In genomic region chr16:30065943-30066881, GRCh38 we compare ENCODE assay signal across 7 cellular contexts. TPM values are rescaled to one million over a fixed set of nuclear protein-coding genes. Genes with fewer than 3 reads are reported as not detected.
DNase-seq lines count a peak whose midpoint lies in the region; ATAC-seq, FAIRE-seq and TF ChIP-seq lines count a peak whose summit lies in the region.

No MANE protein-coding gene starts in this region.

- in situ Hi-C loops in K562 (cut with MboI) = no loop called here

- H3K9ac ChIP-seq in OCI-LY1 (ENCODE audit: low read length) (peak overlapping the region; percentile 76), K562 (ENCODE audit: insufficient read depth in 1 of 2, low read depth in 2 of 2, low read length in 2 of 2) (peak overlapping the region; percentile 93 to 98)

- CTCF ChIA-PET in K562 (lab: Yijun Ruan, JAX; ENCODE audit: low intra/inter-chr PET ratio) = no interaction called here

- peak overlapping the region; percentile 78 for H3K4me3 ChIP-seq in OCI-LY1 (ENCODE audit: low read depth, low read length, poor library complexity, severe bottlenecking)
- peak overlapping the region; percentile 88 for H3K4me3 ChIP-seq in K562

- H4K20me1 ChIP-seq in OCI-LY1 (ENCODE audit: insufficient read depth, low read length) (no peaks in the 10 kb centered on the region), K562 (replicated peaks; ENCODE audit: control insufficient read depth, insufficient read depth, low read length) (peaks cover 46% of the 10 kb centered on the region)

- H3K4me2 ChIP-seq in OCI-LY1 (ENCODE audit: low read length) (peak overlapping the region; percentile 88), K562 (ENCODE audit: insufficient read depth, low read length) (peak overlapping the region; percentile 99)

- no peak; the same call in 1 of the 2 replicates for TF ChIP-seq EP300 in K562 (IDR thresholded peaks at IDR 0.05; ENCODE audit: low read length)

- H3K27me3 ChIP-seq in OCI-LY1 (ENCODE audit: insufficient read depth, low read length) (no peaks in the 10 kb centered on the region), K562 (ENCODE audit: control insufficient read depth in 2 of 2, insufficient read depth in 2 of 2, low read length in 2 of 2) (no peaks in the 10 kb centered on the region), layer of hippocampus (ENCODE audit: control insufficient read depth, insufficient read depth, low read length) (no peaks in the 10 kb centered on the region)

- H3K27ac ChIP-seq in OCI-LY1 (ENCODE audit: low read depth, low read length, poor library complexity, severe bottlenecking) (peak overlapping the region; percentile 72), K562 (ENCODE audit: extremely low read depth, low read depth, low read length) (peak overlapping the region; percentile 99), layer of hippocampus (ENCODE audit: low read depth, low read length) (peak overlapping the region; percentile 100)

- POLR2A ChIA-PET in K562 (lab: Yijun Ruan, JAX) = interaction anchor here (0.7 to 2.7 kb wide), 17 partner anchors 8 to 262 kb away, joined by 3 to 29 read pairs (median 5); partner anchors contain the start of genes PPP4C, PRRT2 and TBX6

- ATAC-seq in GM21528 (IDR thresholded peaks at IDR 0.05; ENCODE audit: low FRiP score, unreplicated experiment) (peak; percentile 0), K562 (peak; percentile 30)

- WGBS in K562 (ENCODE audit: insufficient coverage, low coverage, missing lambda C conversion rate) = under 1% methylated on average over 34 of the region's 48 CpGs

- no peak for TF ChIP-seq RAD21 in K562 (CRISPR knock-in tag; conservative IDR thresholded peaks at IDR 0.05 in 1 of 2, IDR thresholded peaks at IDR 0.05 in 1 of 2)

- TF ChIP-seq CTCF in OCI-LY1 (IDR thresholded peaks at IDR 0.05; ENCODE audit: low read length) (no peak), K562 (IDR thresholded peaks at IDR 0.05 in 2 of 3, conservative IDR thresholded peaks at IDR 0.05 in 1 of 3; ENCODE audit: insufficient read depth in 2 of 3, low read depth in 1 of 3, low read length in 3 of 3) (no peak)

- H3K9me1 ChIP-seq in K562 (ENCODE audit: control insufficient read depth, insufficient read depth, low read length) = peaks cover 17% of the 10 kb centered on the region

- H3K36me3 ChIP-seq in OCI-LY1 (ENCODE audit: insufficient read depth, low read length) = peaks cover 54% of the 10 kb centered on the region
- H3K36me3 ChIP-seq in K562 (ENCODE audit: control insufficient read depth, insufficient read depth, low read length) = peaks cover 51% of the 10 kb centered on the region

- no peak overlapping the region for H2AFZ ChIP-seq in OCI-LY1 (ENCODE audit: low read length)
- no peak overlapping the region; the same call in 1 of the 2 replicates for H2AFZ ChIP-seq in K562 (ENCODE audit: low read depth, low read length)

- no peaks in the 10 kb centered on the region for H3F3A ChIP-seq in OCI-LY1 (ENCODE audit: insufficient read depth, low read length)

- peaks cover 13% of the 10 kb centered on the region for H3K79me2 ChIP-seq in OCI-LY1 (ENCODE audit: insufficient read depth, low read length)
- peaks cover 77% of the 10 kb centered on the region for H3K79me2 ChIP-seq in K562 (ENCODE audit: control insufficient read depth, insufficient read depth, low read length)

- TF ChIP-seq POLR2A in K562 (conservative IDR thresholded peaks at IDR 0.05) = no peak; the same call in none of the 2 replicates

- BruUV-seq in K562 (replicated peaks; lab: Mats Ljungman, UMichigan) = TSS peak; percentile 44

- DNase-seq in K562 (ENCODE audit: extremely low read depth in 1 of 4, low spot score in 3 of 4) (peak; percentile 64 to 79 (median 74)), HT-29 (ENCODE audit: low spot score) (no peak), retina (no peak)
- peak; percentile 69 for DNase-seq in stimulated activated CD8-positive, alpha-beta memory T cell treated with anti-CD3 and anti-CD28 coated beads, Interleukin-4, amount 100 ng/mL, for 48 hours

- FAIRE-seq in K562 (lab: Jason Lieb, UNC) = no peak

- H3K9me3 ChIP-seq in OCI-LY1 (ENCODE audit: low read length) (no peaks in the 10 kb centered on the region), K562 (replicated peaks; ENCODE audit: control insufficient read depth, insufficient read depth, low read depth, low read length) (no peaks in the 10 kb centered on the region)

- H3K9me2 ChIP-seq in OCI-LY1 (ENCODE audit: low read depth, low read length) = no peaks in the 10 kb centered on the region

- intact Hi-C loops in K562 (cut with micrococcal nuclease) = loop anchor here (10.0 kb wide), 2 partner anchors 309 to 589 kb away; partner anchors contain the start of genes FBRS, MYL11, PRR14 and TBC1D10B

- H3K4me1 ChIP-seq in OCI-LY1 (ENCODE audit: insufficient read depth, low read length, severe bottlenecking) (peaks cover 55% of the 10 kb centered on the region), K562 (replicated peaks in 1 of 2; ENCODE audit: control insufficient read depth in 2 of 2, insufficient read depth in 2 of 2, low read length in 2 of 2) (peaks cover 46 to 59% of the 10 kb centered on the region in 2 experiments)

RNA-seq across cellular contexts. Expression of gene ALDOA, which starts 0.7 kb away (rescaled TPM):
- total RNA-seq in K562 (2011; cell fraction: chromatin; rRNA removed; ENCODE audit: low replicate concordance) = 353 and 782 TPM in 2 replicates
- 1,073 and 1,081 TPM in 2 replicates for total RNA-seq in K562 (2011; cell fraction: nucleolus; rRNA removed)
- total RNA-seq in K562 (2011; cell fraction: nucleoplasm; rRNA removed) = 670 and 734 TPM in 2 replicates
- total RNA-seq in K562 (2014; rRNA removed) (1,524 and 2,127 TPM in 2 replicates), K562 (2014; rRNA removed; fragmentation: Illumina TruSeq; extraction: Trizol) (349 and 485 TPM in 2 replicates), K562 (2015; rRNA removed; fragmentation: Illumina TruSeq; extraction: Trizol) (1,293 TPM in 2 replicates), K562 (2021) (2,182 and 2,224 TPM in 2 replicates)
- polyA plus RNA-seq in K562 (2011; rRNA removed) (1,608 and 2,690 TPM in 2 replicates), K562 (2014; fragmentation: Illumina TruSeq; extraction: Trizol) (1,472 and 2,010 TPM in 2 replicates), K562 (2014; fragmentation: Nextera tagmentation; extraction: Ambion mirVana) (100 to 1,000 TPM; 311 to 650 TPM), K562 (2014; rRNA removed) (1,079 and 1,272 TPM in 2 replicates)
- 3,531 and 4,006 TPM in 2 replicates for polyA plus RNA-seq in K562 (2011; cell fraction: cytosol; rRNA removed)
- 1,789 and 1,816 TPM in 2 replicates for polyA plus RNA-seq in K562 (2011; cell fraction: nucleus; rRNA removed)
- polyA plus RNA-seq in K562 (2012) = 2,117 and 3,116 TPM in 2 replicates
- polyA minus RNA-seq in K562 (2011; rRNA and poly(A)+ RNA removed) = 1,182 and 1,195 TPM in 2 replicates
- 2,149 and 3,513 TPM in 2 replicates for polyA minus RNA-seq in K562 (2011; cell fraction: cytosol; rRNA and poly(A)+ RNA removed)
- polyA minus RNA-seq in K562 (2011; cell fraction: nucleus; rRNA and poly(A)+ RNA removed) = 407 and 747 TPM in 2 replicates
- total RNA-seq in HT-29 (2014; rRNA removed; shearing (Covaris generic)) = 1,983 and 2,051 TPM in 2 replicates

RNA-seq across cellular contexts. Expression of gene PPP4C, which starts 9.6 kb away (rescaled TPM):
- 46.3 and 109 TPM in 2 replicates for total RNA-seq in K562 (2011; cell fraction: chromatin; rRNA removed; ENCODE audit: low replicate concordance)
- total RNA-seq in K562 (2011; cell fraction: nucleolus; rRNA removed) = 90.3 and 97.7 TPM in 2 replicates
- 76.9 and 90.5 TPM in 2 replicates for total RNA-seq in K562 (2011; cell fraction: nucleoplasm; rRNA removed)
- 131 and 171 TPM in 2 replicates for total RNA-seq in K562 (2014; rRNA removed)
- total RNA-seq in K562 (2014; rRNA removed; fragmentation: Illumina TruSeq; extraction: Trizol) = 38.9 and 59.9 TPM in 2 replicates
- 107 and 115 TPM in 2 replicates for total RNA-seq in K562 (2015; rRNA removed; fragmentation: Illumina TruSeq; extraction: Trizol)
- total RNA-seq in K562 (2021) = 158 TPM in 2 replicates
- polyA plus RNA-seq in K562 (2011; rRNA removed) = 153 and 187 TPM in 2 replicates
- polyA plus RNA-seq in K562 (2011; cell fraction: cytosol; rRNA removed) = 311 and 402 TPM in 2 replicates
- 149 and 168 TPM in 2 replicates for polyA plus RNA-seq in K562 (2011; cell fraction: nucleus; rRNA removed)
- polyA plus RNA-seq in K562 (2012) = 161 and 166 TPM in 2 replicates
- polyA plus RNA-seq in K562 (2014; fragmentation: Illumina TruSeq; extraction: Trizol) = 138 and 157 TPM in 2 replicates
- 10 to 100 TPM in 1 of 2 experiments, 1 to 10 TPM in 1; 3.5 to 10.7 TPM for polyA plus RNA-seq in K562 (2014; fragmentation: Nextera tagmentation; extraction: Ambion mirVana)
- 183 TPM in 2 replicates for polyA plus RNA-seq in K562 (2014; rRNA removed)
- 162 and 295 TPM in 2 replicates for polyA minus RNA-seq in K562 (2011; rRNA and poly(A)+ RNA removed)
- polyA minus RNA-seq in K562 (2011; cell fraction: cytosol; rRNA and poly(A)+ RNA removed) = 136 and 139 TPM in 2 replicates
- 23.2 and 36.2 TPM in 2 replicates for polyA minus RNA-seq in K562 (2011; cell fraction: nucleus; rRNA and poly(A)+ RNA removed)
- 215 and 226 TPM in 2 replicates for total RNA-seq in HT-29 (2014; rRNA removed; shearing (Covaris generic))

RNA-seq across cellular contexts. Expression of gene TBX6, which starts 25.5 kb away (rescaled TPM):
- total RNA-seq in K562 (2011; cell fraction: chromatin; rRNA removed; ENCODE audit: low replicate concordance) = 0.55 and 0.69 TPM in 2 replicates
- 1.1 and 1.2 TPM in 2 replicates for total RNA-seq in K562 (2011; cell fraction: nucleolus; rRNA removed)
- 0.73 and 1.1 TPM in 2 replicates for total RNA-seq in K562 (2011; cell fraction: nucleoplasm; rRNA removed)
- 0.09 and 0.73 TPM in 2 replicates for total RNA-seq in K562 (2014; rRNA removed)
- total RNA-seq in K562 (2014; rRNA removed; fragmentation: Illumina TruSeq; extraction: Trizol) = 0.11 TPM in 1 of 2 replicates, not detected in the other
- total RNA-seq in K562 (2015; rRNA removed; fragmentation: Illumina TruSeq; extraction: Trizol) = 0.07 and 0.23 TPM in 2 replicates
- total RNA-seq in K562 (2021) = 0.18 and 0.51 TPM in 2 replicates
- 0.07 and 0.16 TPM in 2 replicates for polyA plus RNA-seq in K562 (2011; rRNA removed)
- 0.10 and 0.18 TPM in 2 replicates for polyA plus RNA-seq in K562 (2011; cell fraction: cytosol; rRNA removed)
- 0.88 and 0.97 TPM in 2 replicates for polyA plus RNA-seq in K562 (2011; cell fraction: nucleus; rRNA removed)
- polyA plus RNA-seq in K562 (2012) = 0.22 and 0.51 TPM in 2 replicates
- polyA plus RNA-seq in K562 (2014; fragmentation: Illumina TruSeq; extraction: Trizol) = 0.30 and 0.31 TPM in 2 replicates
- not detected for polyA plus RNA-seq in K562 (2014; fragmentation: Nextera tagmentation; extraction: Ambion mirVana)
- polyA plus RNA-seq in K562 (2014; rRNA removed) = 0.51 and 0.58 TPM in 2 replicates
- not detected in 2 replicates for polyA minus RNA-seq in K562 (2011; rRNA and poly(A)+ RNA removed)
- polyA minus RNA-seq in K562 (2011; cell fraction: cytosol; rRNA and poly(A)+ RNA removed) = not detected in 2 replicates
- polyA minus RNA-seq in K562 (2011; cell fraction: nucleus; rRNA and poly(A)+ RNA removed) = 0.22 and 0.54 TPM in 2 replicates
- 2.5 and 3.5 TPM in 2 replicates for total RNA-seq in HT-29 (2014; rRNA removed; shearing (Covaris generic))

RNA-seq across cellular contexts. Expression of gene YPEL3, which starts 29.8 kb away (rescaled TPM):
- 14.3 and 26.4 TPM in 2 replicates for total RNA-seq in K562 (2011; cell fraction: chromatin; rRNA removed; ENCODE audit: low replicate concordance)
- total RNA-seq in K562 (2011; cell fraction: nucleolus; rRNA removed) = 14.2 and 18.0 TPM in 2 replicates
- total RNA-seq in K562 (2011; cell fraction: nucleoplasm; rRNA removed) = 21.4 and 28.6 TPM in 2 replicates
- total RNA-seq in K562 (2014; rRNA removed) (3.0 and 4.6 TPM in 2 replicates), K562 (2014; rRNA removed; fragmentation: Illumina TruSeq; extraction: Trizol) (1.0 and 1.8 TPM in 2 replicates), K562 (2015; rRNA removed; fragmentation: Illumina TruSeq; extraction: Trizol) (1.1 and 1.3 TPM in 2 replicates), K562 (2021) (5.7 and 6.7 TPM in 2 replicates)
- polyA plus RNA-seq in K562 (2011; rRNA removed) (3.9 and 6.8 TPM in 2 replicates), K562 (2014; fragmentation: Illumina TruSeq; extraction: Trizol) (2.9 and 4.4 TPM in 2 replicates), K562 (2014; fragmentation: Nextera tagmentation; extraction: Ambion mirVana) (under 1 TPM; 0.41 to 0.42 TPM), K562 (2014; rRNA removed) (8.6 and 15.0 TPM in 2 replicates)
- 7.5 and 14.0 TPM in 2 replicates for polyA plus RNA-seq in K562 (2011; cell fraction: cytosol; rRNA removed)
- 18.2 and 22.9 TPM in 2 replicates for polyA plus RNA-seq in K562 (2011; cell fraction: nucleus; rRNA removed)
- 12.5 and 45.8 TPM in 2 replicates for polyA plus RNA-seq in K562 (2012)
- polyA minus RNA-seq in K562 (2011; rRNA and poly(A)+ RNA removed) = 1.0 and 1.5 TPM in 2 replicates
- 1.8 and 2.3 TPM in 2 replicates for polyA minus RNA-seq in K562 (2011; cell fraction: cytosol; rRNA and poly(A)+ RNA removed)
- 2.4 and 4.3 TPM in 2 replicates for polyA minus RNA-seq in K562 (2011; cell fraction: nucleus; rRNA and poly(A)+ RNA removed)
- total RNA-seq in HT-29 (2014; rRNA removed; shearing (Covaris generic)) = 14.3 and 16.2 TPM in 2 replicates

RNA-seq across cellular contexts. Expression of gene TLCD3B, which starts 35.1 kb away (rescaled TPM):
- total RNA-seq in K562 (2011; cell fraction: chromatin; rRNA removed; ENCODE audit: low replicate concordance) = 0.35 and 1.1 TPM in 2 replicates
- 0.67 and 0.92 TPM in 2 replicates for total RNA-seq in K562 (2011; cell fraction: nucleolus; rRNA removed)
- 0.66 and 0.76 TPM in 2 replicates for total RNA-seq in K562 (2011; cell fraction: nucleoplasm; rRNA removed)
- total RNA-seq in K562 (2014; rRNA removed) = 0.08 and 0.23 TPM in 2 replicates
- total RNA-seq in K562 (2014; rRNA removed; fragmentation: Illumina TruSeq; extraction: Trizol) = not detected in 2 replicates
- 0.19 TPM in 1 of 2 replicates, not detected in the other for total RNA-seq in K562 (2015; rRNA removed; fragmentation: Illumina TruSeq; extraction: Trizol)
- total RNA-seq in K562 (2021) = 0.20 and 0.22 TPM in 2 replicates
- polyA plus RNA-seq in K562 (2011; rRNA removed) = 0.10 and 0.84 TPM in 2 replicates
- polyA plus RNA-seq in K562 (2011; cell fraction: cytosol; rRNA removed) = 0.30 and 0.63 TPM in 2 replicates
- 1.3 and 1.8 TPM in 2 replicates for polyA plus RNA-seq in K562 (2011; cell fraction: nucleus; rRNA removed)
- polyA plus RNA-seq in K562 (2012) = 0.40 and 1.6 TPM in 2 replicates
- polyA plus RNA-seq in K562 (2014; fragmentation: Illumina TruSeq; extraction: Trizol) = 0.47 and 0.52 TPM in 2 replicates
- polyA plus RNA-seq in K562 (2014; fragmentation: Nextera tagmentation; extraction: Ambion mirVana) = not detected
- polyA plus RNA-seq in K562 (2014; rRNA removed) = 0.24 and 0.43 TPM in 2 replicates
- 0.33 TPM in 1 of 2 replicates, not detected in the other for polyA minus RNA-seq in K562 (2011; rRNA and poly(A)+ RNA removed)
- polyA minus RNA-seq in K562 (2011; cell fraction: cytosol; rRNA and poly(A)+ RNA removed) = not detected in 2 replicates
- 0.13 and 0.22 TPM in 2 replicates for polyA minus RNA-seq in K562 (2011; cell fraction: nucleus; rRNA and poly(A)+ RNA removed)
- 0.79 TPM in 1 of 2 replicates, not detected in the other for total RNA-seq in HT-29 (2014; rRNA removed; shearing (Covaris generic))

Comparison
In these comparisons a context has a peak if more than half of its experiments do, and no peak if none do; other contexts are left out.
1. DNase-seq: peak in K562 (4 of 4) and stimulated activated CD8-positive, alpha-beta memory T cell treated with anti-CD3 and anti-CD28 coated beads, Interleukin-4, amount 100 ng/mL, for 48 hours (single experiment); none in HT-29 (single experiment) and retina (single experiment).
2. Peak in every context shown above with its lines, with median percentiles within 50 percentile points of each other: H3K27ac ChIP-seq.